ENCODE assay signal across 1 cellular context in the genomic region with DNA sequence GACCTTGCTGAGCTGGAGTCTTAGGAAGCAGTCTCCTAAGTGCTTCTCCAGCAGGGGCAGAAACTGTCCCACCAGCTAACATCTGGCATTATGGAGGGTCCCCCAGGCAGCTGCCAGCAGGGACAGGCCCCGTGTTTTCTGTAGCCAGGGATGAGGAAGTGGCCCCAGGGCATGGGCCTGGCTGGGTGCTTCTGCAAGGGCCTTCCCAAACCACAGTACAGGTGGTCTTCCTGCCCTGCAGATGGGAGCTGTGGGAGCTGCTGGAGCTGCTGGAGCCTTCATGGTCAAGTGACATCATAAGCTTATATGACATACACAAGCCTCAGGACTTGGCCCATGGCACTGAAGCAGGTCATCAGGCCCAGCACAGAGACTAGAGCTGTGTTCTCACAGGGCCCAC.
TF ChIP-seq lines count a peak whose summit lies in the region.

No MANE protein-coding gene starts in this region.

TF ChIP-seq in HEK293, 187 proteins besides CTCF, POLR2A, EP300 and RAD21:
- TF ChIP-seq, protein P1, sequence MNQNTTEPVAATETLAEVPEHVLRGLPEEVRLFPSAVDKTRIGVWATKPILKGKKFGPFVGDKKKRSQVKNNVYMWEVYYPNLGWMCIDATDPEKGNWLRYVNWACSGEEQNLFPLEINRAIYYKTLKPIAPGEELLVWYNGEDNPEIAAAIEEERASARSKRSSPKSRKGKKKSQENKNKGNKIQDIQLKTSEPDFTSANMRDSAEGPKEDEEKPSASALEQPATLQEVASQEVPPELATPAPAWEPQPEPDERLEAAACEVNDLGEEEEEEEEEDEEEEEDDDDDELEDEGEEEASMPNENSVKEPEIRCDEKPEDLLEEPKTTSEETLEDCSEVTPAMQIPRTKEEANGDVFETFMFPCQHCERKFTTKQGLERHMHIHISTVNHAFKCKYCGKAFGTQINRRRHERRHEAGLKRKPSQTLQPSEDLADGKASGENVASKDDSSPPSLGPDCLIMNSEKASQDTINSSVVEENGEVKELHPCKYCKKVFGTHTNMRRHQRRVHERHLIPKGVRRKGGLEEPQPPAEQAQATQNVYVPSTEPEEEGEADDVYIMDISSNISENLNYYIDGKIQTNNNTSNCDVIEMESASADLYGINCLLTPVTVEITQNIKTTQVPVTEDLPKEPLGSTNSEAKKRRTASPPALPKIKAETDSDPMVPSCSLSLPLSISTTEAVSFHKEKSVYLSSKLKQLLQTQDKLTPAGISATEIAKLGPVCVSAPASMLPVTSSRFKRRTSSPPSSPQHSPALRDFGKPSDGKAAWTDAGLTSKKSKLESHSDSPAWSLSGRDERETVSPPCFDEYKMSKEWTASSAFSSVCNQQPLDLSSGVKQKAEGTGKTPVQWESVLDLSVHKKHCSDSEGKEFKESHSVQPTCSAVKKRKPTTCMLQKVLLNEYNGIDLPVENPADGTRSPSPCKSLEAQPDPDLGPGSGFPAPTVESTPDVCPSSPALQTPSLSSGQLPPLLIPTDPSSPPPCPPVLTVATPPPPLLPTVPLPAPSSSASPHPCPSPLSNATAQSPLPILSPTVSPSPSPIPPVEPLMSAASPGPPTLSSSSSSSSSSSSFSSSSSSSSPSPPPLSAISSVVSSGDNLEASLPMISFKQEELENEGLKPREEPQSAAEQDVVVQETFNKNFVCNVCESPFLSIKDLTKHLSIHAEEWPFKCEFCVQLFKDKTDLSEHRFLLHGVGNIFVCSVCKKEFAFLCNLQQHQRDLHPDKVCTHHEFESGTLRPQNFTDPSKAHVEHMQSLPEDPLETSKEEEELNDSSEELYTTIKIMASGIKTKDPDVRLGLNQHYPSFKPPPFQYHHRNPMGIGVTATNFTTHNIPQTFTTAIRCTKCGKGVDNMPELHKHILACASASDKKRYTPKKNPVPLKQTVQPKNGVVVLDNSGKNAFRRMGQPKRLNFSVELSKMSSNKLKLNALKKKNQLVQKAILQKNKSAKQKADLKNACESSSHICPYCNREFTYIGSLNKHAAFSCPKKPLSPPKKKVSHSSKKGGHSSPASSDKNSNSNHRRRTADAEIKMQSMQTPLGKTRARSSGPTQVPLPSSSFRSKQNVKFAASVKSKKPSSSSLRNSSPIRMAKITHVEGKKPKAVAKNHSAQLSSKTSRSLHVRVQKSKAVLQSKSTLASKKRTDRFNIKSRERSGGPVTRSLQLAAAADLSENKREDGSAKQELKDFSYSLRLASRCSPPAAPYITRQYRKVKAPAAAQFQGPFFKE (tag by site-specific recombination; IDR thresholded peaks at IDR 0.05; ENCODE audit: borderline replicate concordance), result no peak
- TF ChIP-seq ZNF629 (tag by site-specific recombination; IDR thresholded peaks at IDR 0.05) (peak; percentile 28; the same call in 1 of the 2 replicates), SCRT2 (tag by site-specific recombination; IDR thresholded peaks at IDR 0.05) (no peak), ZIC2 (tag by site-specific recombination; IDR thresholded peaks at IDR 0.05) (peak; percentile 77), ZNF214 (tag by site-specific recombination; IDR thresholded peaks at IDR 0.05; ENCODE audit: borderline replicate concordance) (no peak), ZBTB7A (tag by site-specific recombination; IDR thresholded peaks at IDR 0.05; ENCODE audit: low read depth) (no peak), ZNF843 (tag by site-specific recombination; IDR thresholded peaks at IDR 0.05) (no peak)
- TF ChIP-seq, protein P2, sequence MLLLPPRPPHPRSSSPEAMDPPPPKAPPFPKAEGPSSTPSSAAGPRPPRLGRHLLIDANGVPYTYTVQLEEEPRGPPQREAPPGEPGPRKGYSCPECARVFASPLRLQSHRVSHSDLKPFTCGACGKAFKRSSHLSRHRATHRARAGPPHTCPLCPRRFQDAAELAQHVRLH (tag by site-specific recombination; IDR thresholded peaks at IDR 0.05), result no peak
